Comparison of ENCODE assay signal across 12 cellular contexts in genomic region chr10:32348297-32349198, GRCh38. TPM values are rescaled to one million over a fixed set of nuclear protein-coding genes. Genes with fewer than 3 reads are reported as not detected.
DNase-seq lines count a peak whose midpoint lies in the region; ATAC-seq, FAIRE-seq and TF ChIP-seq lines count a peak whose summit lies in the region.
"Had no signal": no experiment of that assay in that cellular context is flagged by ENCODE, and none has a peak within 500 bp of the region (broad histone marks: within the 10 kb centered on the region; RNA-seq: fewer than 3 reads in every experiment).

No MANE protein-coding gene starts in this region.

- H3K27me3 Mint-ChIP-seq in CD14-positive monocyte (ENCODE audit: low read depth in 3 of 3), result peaks cover 1 to 4% (median 3%) of the 10 kb centered on the region in 3 donors
- no peaks in the 10 kb centered on the region; the same call in 1 of the 2 replicates for H3K27me3 Mint-ChIP-seq in HFFc6 (ENCODE audit: insufficient read depth)
- peaks cover 0 to 1% (median 0%) of the 10 kb centered on the region in 5 donors for H3K27me3 Mint-ChIP-seq in naive thymus-derived CD8-positive, alpha-beta T cell

- DNase-seq in CD14-positive monocyte (ENCODE audit: low spot score), result no peak
- DNase-seq in HFFc6, result no peak
- peak in 3 of 4 experiments; percentile 28 to 46 (median 34) for DNase-seq in K562 (ENCODE audit: extremely low read depth in 1 of 4, low spot score in 3 of 4)
- no peak for DNase-seq in naive thymus-derived CD8-positive, alpha-beta T cell
- DNase-seq in GM13977 (ENCODE audit: low spot score), result no peak
- DNase-seq in GF-D8 (lab: John Stamatoyannopoulos, UW), result no peak
- no peak for DNase-seq in AG08395 (ENCODE audit: low spot score)
- DNase-seq: EL, NCI-H446, WERI-Rb-1 had no signal

- H3K27ac ChIP-seq in K562 (ENCODE audit: extremely low read depth, low read depth, low read length), result peak overlapping the region; percentile 68

- in situ Hi-C loops in K562 (cut with MboI), result loop anchor here (10.0 kb wide), 1 partner anchor 294 kb away; the partner anchor contains the start of gene KIF5B
- in situ Hi-C loops in GM13977 (cut with MboI; ENCODE audit: low pct_unique_long_range_greater_than_20kb, low sequenced_read_pairs, unreplicated experiment), result loop anchor here (5.0 to 25.0 kb wide), 2 partner anchors 91 to 486 kb away; no protein-coding TSS in a partner anchor

- peak; percentile 71 for FAIRE-seq in K562 (lab: Jason Lieb, UNC)

- peak overlapping the region; percentile 78 to 80 for H3K4me3 Mint-ChIP-seq in CD14-positive monocyte
- peak overlapping the region; percentile 97 for H3K4me3 Mint-ChIP-seq in HFFc6
- peak overlapping the region; percentile 51 to 95 (median 73) for H3K4me3 Mint-ChIP-seq in naive thymus-derived CD8-positive, alpha-beta T cell

- peak overlapping the region; percentile 79 for H2AFZ ChIP-seq in K562 (ENCODE audit: low read depth, low read length)

- TF ChIP-seq EP300 in K562 (IDR thresholded peaks at IDR 0.05; ENCODE audit: low read length), result no peak

- peak overlapping the region; percentile 90 for H3K4me2 ChIP-seq in K562 (ENCODE audit: insufficient read depth, low read length)

- H3K36me3 ChIP-seq in K562 (ENCODE audit: control insufficient read depth, insufficient read depth, low read length), result peaks cover 14% of the 10 kb centered on the region
- H3K36me3 ChIP-seq: right atrium auricular region had no signal

- H3K36me3 Mint-ChIP-seq in CD14-positive monocyte (peaks cover 11 to 21% of the 10 kb centered on the region in 2 donors), HFFc6 (ENCODE audit: low read depth) (peaks cover 10% of the 10 kb centered on the region; the same call in 1 of the 2 replicates)
- H3K36me3 Mint-ChIP-seq in naive thymus-derived CD8-positive, alpha-beta T cell, result peaks cover 0 to 14% (median 0%) of the 10 kb centered on the region in 3 donors

- TF ChIP-seq POLR2A in K562 (conservative IDR thresholded peaks at IDR 0.05), result peak; percentile 25; the same call in 1 of the 2 replicates

- H4K20me1 ChIP-seq in K562 (replicated peaks; ENCODE audit: control insufficient read depth, insufficient read depth, low read length), result 0 out of 2 replicates have a peak, but pooled peaks cover 4% of the 10 kb centered on the region

- TF ChIP-seq RAD21 in K562 (CRISPR knock-in tag; conservative IDR thresholded peaks at IDR 0.05 in 1 of 2, IDR thresholded peaks at IDR 0.05 in 1 of 2), result no peak

- no TSS peak for BruUV-seq in K562 (replicated peaks; lab: Mats Ljungman, UMichigan)

- H3K9me3 ChIP-seq in K562 (replicated peaks; ENCODE audit: control insufficient read depth, insufficient read depth, low read depth, low read length), result no peaks in the 10 kb centered on the region
- H3K9me3 ChIP-seq: right atrium auricular region had no signal

- no peak overlapping the region for H3K27ac Mint-ChIP-seq in CD14-positive monocyte
- H3K27ac Mint-ChIP-seq in HFFc6, result peak overlapping the region; percentile 12
- H3K27ac Mint-ChIP-seq in naive thymus-derived CD8-positive, alpha-beta T cell, result peak overlapping the region; percentile 15 to 99 (median 68)

- POLR2A ChIA-PET in K562 (lab: Yijun Ruan, JAX), result interaction anchor here (0.6 to 2.5 kb wide), 9 partner anchors 12 to 30 kb away, joined by 3 to 12 read pairs (median 4); no protein-coding TSS in a partner anchor
- POLR2A ChIA-PET in naive thymus-derived CD8-positive, alpha-beta T cell (lab: Charles Lee), result interaction anchor here (0.5 to 2.6 kb wide), 8 partner anchors 9 to 158 kb away, joined by 3 to 18 read pairs (median 3); partner anchors contain the start of gene CCDC7

- CTCF ChIA-PET in K562 (lab: Yijun Ruan, JAX; ENCODE audit: low intra/inter-chr PET ratio), result no interaction called here

- H3K9ac ChIP-seq in K562 (ENCODE audit: insufficient read depth in 1 of 2, low read depth in 2 of 2, low read length in 2 of 2), result peak overlapping the region; percentile 90 to 99

- intact Hi-C loops in CD14-positive monocyte (cut with micrococcal nuclease), result loop anchor here (5.0 to 10.0 kb wide), 5 partner anchors 54 to 294 kb away; partner anchors contain the start of gene KIF5B (in 1 of the 2)
- intact Hi-C loops in K562 (cut with micrococcal nuclease), result no loop called here

- H3K79me2 ChIP-seq in K562 (ENCODE audit: control insufficient read depth, insufficient read depth, low read length), result peaks cover 68% of the 10 kb centered on the region

- no peaks in the 10 kb centered on the region for H3K9me1 ChIP-seq in K562 (ENCODE audit: control insufficient read depth, insufficient read depth, low read length)

- peaks cover 45% of the 10 kb centered on the region for H3K4me1 Mint-ChIP-seq in CD14-positive monocyte
- peaks cover 46% of the 10 kb centered on the region for H3K4me1 Mint-ChIP-seq in HFFc6 (ENCODE audit: low read depth)
- H3K4me1 Mint-ChIP-seq in naive thymus-derived CD8-positive, alpha-beta T cell, result peaks cover 31 to 79% (median 72%) of the 10 kb centered on the region in 4 donors

- ATAC-seq in K562, result peak; percentile 5; the same call in 1 of the 3 replicates
- ATAC-seq in naive thymus-derived CD8-positive, alpha-beta T cell, result no peak
- no peak for ATAC-seq in GM21737 (IDR thresholded peaks at IDR 0.05; ENCODE audit: unreplicated experiment)

- peak overlapping the region; percentile 74 for H3K4me3 ChIP-seq in K562

- TF ChIP-seq CTCF in CD14-positive monocyte (IDR thresholded peaks at IDR 0.05) (no peak), HFFc6 (IDR thresholded peaks at IDR 0.05) (no peak), K562 (IDR thresholded peaks at IDR 0.05 in 2 of 3, conservative IDR thresholded peaks at IDR 0.05 in 1 of 3; ENCODE audit: insufficient read depth in 2 of 3, low read depth in 1 of 3, low read length in 3 of 3) (no peak), GM13977 (IDR thresholded peaks at IDR 0.05; ENCODE audit: extremely low read depth, insufficient read depth, missing control alignments) (no peak)

- H3K27me3 ChIP-seq in K562 (ENCODE audit: control insufficient read depth in 2 of 2, insufficient read depth in 2 of 2, low read length in 2 of 2), result no peaks in the 10 kb centered on the region
- H3K27me3 ChIP-seq: right atrium auricular region had no signal

- peaks cover 29 to 40% of the 10 kb centered on the region in 2 experiments; a peak in 4 of 5 replicates for H3K4me1 ChIP-seq in K562 (replicated peaks in 1 of 2; ENCODE audit: control insufficient read depth in 2 of 2, insufficient read depth in 2 of 2, low read length in 2 of 2)

- 2% methylated on average over 18 of the region's 18 CpGs for WGBS in K562 (ENCODE audit: insufficient coverage, low coverage, missing lambda C conversion rate)

- H3K9me3 Mint-ChIP-seq in CD14-positive monocyte (peaks cover 0 to 2% (median 0%) of the 10 kb centered on the region in 7 donors), HFFc6 (no peaks in the 10 kb centered on the region)
- no peaks in the 10 kb centered on the region for H3K9me3 Mint-ChIP-seq in naive thymus-derived CD8-positive, alpha-beta T cell

TF ChIP-seq in K562, 482 proteins besides CTCF, POLR2A, EP300 and RAD21 (continues in another document):
- TF ChIP-seq TAF9B (IDR thresholded peaks at IDR 0.05; ENCODE audit: partially characterized antibody) (no peak), POLR2H (tag; IDR thresholded peaks at IDR 0.05; ENCODE audit: low read depth) (0 out of 2 replicates have a peak, but pooled peaks have one; percentile 25), GABPB2 (CRISPR knock-in tag; conservative IDR thresholded peaks at IDR 0.05) (no peak), ETV1 (tag; conservative IDR thresholded peaks at IDR 0.05; ENCODE audit: low read depth) (no peak), ZNF395 (CRISPR knock-in tag; IDR thresholded peaks at IDR 0.05) (peak; percentile 60; the same call in 1 of the 2 replicates), PTRF (tag; IDR thresholded peaks at IDR 0.05) (0 out of 2 replicates have a peak, but pooled peaks have one; percentile 9), PML (IDR thresholded peaks at IDR 0.05; ENCODE audit: low read length) (no peak), ELF2 (CRISPR knock-in tag; IDR thresholded peaks at IDR 0.05) (no peak), SLC30A9 (CRISPR knock-in tag; IDR thresholded peaks at IDR 0.05) (no peak), PHF21A (IDR thresholded peaks at IDR 0.05; ENCODE audit: borderline replicate concordance, low read depth) (no peak)

RNA-seq across cellular contexts. Expression of gene EPC1, which starts 1.6 kb away (rescaled TPM):
- polyA plus RNA-seq in CD14-positive monocyte (10 to 100 TPM; 28.3 to 31.0 TPM), K562 (2011; rRNA removed) (43.6 and 48.7 TPM in 2 replicates), K562 (2014; fragmentation: Illumina TruSeq; extraction: Trizol) (21.6 and 24.2 TPM in 2 replicates), K562 (2014; fragmentation: Nextera tagmentation; extraction: Ambion mirVana) (1 to 10 TPM; 7.0 to 7.2 TPM), K562 (2014; rRNA removed) (29.8 and 32.1 TPM in 2 replicates)
- total RNA-seq in HFFc6 (2021; fragmentation: NEBNext Ultra II Directional; extraction: Animal tissue kit (Norgen Biotek cat#: 25700)), result 10 to 100 TPM; 16.5 to 19.3 (median 17.5) TPM
- 60.0 and 102 TPM in 2 replicates for total RNA-seq in K562 (2011; cell fraction: chromatin; rRNA removed; ENCODE audit: low replicate concordance)
- 40.2 and 50.7 TPM in 2 replicates for total RNA-seq in K562 (2011; cell fraction: nucleolus; rRNA removed)
- total RNA-seq in K562 (2011; cell fraction: nucleoplasm; rRNA removed), result 70.0 and 75.9 TPM in 2 replicates
- total RNA-seq in K562 (2014; rRNA removed) (16.1 and 27.6 TPM in 2 replicates), K562 (2014; rRNA removed; fragmentation: Illumina TruSeq; extraction: Trizol) (14.1 and 15.9 TPM in 2 replicates), K562 (2015; rRNA removed; fragmentation: Illumina TruSeq; extraction: Trizol) (15.6 and 18.7 TPM in 2 replicates), K562 (2021) (21.3 and 25.7 TPM in 2 replicates)
- 30.4 and 33.0 TPM in 2 replicates for polyA plus RNA-seq in K562 (2011; cell fraction: cytosol; rRNA removed)
- 81.3 and 107 TPM in 2 replicates for polyA plus RNA-seq in K562 (2011; cell fraction: nucleus; rRNA removed)
- polyA plus RNA-seq in K562 (2012), result 15.3 and 19.4 TPM in 2 replicates
- polyA minus RNA-seq in K562 (2011; rRNA and poly(A)+ RNA removed), result 77.5 and 80.6 TPM in 2 replicates
- polyA minus RNA-seq in K562 (2011; cell fraction: cytosol; rRNA and poly(A)+ RNA removed), result 15.9 and 21.8 TPM in 2 replicates
- 36.1 and 82.8 TPM in 2 replicates for polyA minus RNA-seq in K562 (2011; cell fraction: nucleus; rRNA and poly(A)+ RNA removed)
- 100 to 1,000 TPM; 128 to 131 TPM for total RNA-seq in naive thymus-derived CD8-positive, alpha-beta T cell
- 10 to 100 TPM; 36.9 to 48.5 (median 46.2) TPM for polyA plus RNA-seq in naive thymus-derived CD8-positive, alpha-beta T cell

Comparison
In these comparisons a context has a peak if more than half of its experiments do, and no peak if none do; other contexts are left out.
1. DNase-seq: peak in K562 (3 of 4); none in CD14-positive monocyte (single experiment), HFFc6 (single experiment), naive thymus-derived CD8-positive, alpha-beta T cell (0 of 10), GM13977 (single experiment), GF-D8 (single experiment) and AG08395 (single experiment).
2. H3K27ac Mint-ChIP-seq: peak in HFFc6 (single experiment) and naive thymus-derived CD8-positive, alpha-beta T cell (10 of 10); none in CD14-positive monocyte (0 of 7).
3. Peak in every context shown above with its lines, with median percentiles within 50 percentile points of each other: H3K4me3 Mint-ChIP-seq.